8 cellular contexts compared by ENCODE assay signal in genomic region chr17:1229354-1229890, GRCh38. TPM values are rescaled to one million over a fixed set of nuclear protein-coding genes. Genes with fewer than 3 reads are reported as not detected.
DNase-seq lines count a peak whose midpoint lies in the region; ATAC-seq, FAIRE-seq and TF ChIP-seq lines count a peak whose summit lies in the region.

No MANE protein-coding gene starts in this region.

- H3K4me3 ChIP-seq in adrenal gland = peak overlapping the region in 2 of 4 donors; percentile 19 to 63

- peak overlapping the region in 3 of 5 donors; percentile 62 to 76 (median 73) for H3K27ac ChIP-seq in adrenal gland

- H3K9me3 ChIP-seq in adrenal gland (replicated peaks in 1 of 3) = no peaks in the 10 kb centered on the region

- no peaks in the 10 kb centered on the region for H3K36me3 ChIP-seq in adrenal gland (replicated peaks in 1 of 2)

- TF ChIP-seq POLR2A in GM12892 (IDR thresholded peaks at IDR 0.05; ENCODE audit: low read depth, low read length) = peak; percentile 89
- peak; percentile 91 for TF ChIP-seq POLR2A in Raji (IDR thresholded peaks at IDR 0.05; ENCODE audit: insufficient read depth, low read depth, low read length)
- TF ChIP-seq POLR2A in adrenal gland (IDR thresholded peaks at IDR 0.05) = peak in 1 of 2 donors; percentile 27

- peak; percentile 92 for FAIRE-seq in GM12892 (lab: Jason Lieb, UNC)

- no peak for TF ChIP-seq CTCF in adrenal gland (IDR thresholded peaks at IDR 0.05)

- intact Hi-C loops in adrenal gland (cut with DNase I) = no loop called here

- H3K27me3 ChIP-seq in adrenal gland = peaks cover 35% of the 10 kb centered on the region

- peaks cover 5 to 14% of the 10 kb centered on the region in 2 donors for H3K4me1 ChIP-seq in adrenal gland (replicated peaks in 1 of 2)

- WGBS in adrenal gland, 4 donors = 0 to 1% methylated on average over 63 to 72 of the region's 72 CpGs; no CpG with 5 or more reads in 2 of the 4 donors

- peak; percentile 52 for ATAC-seq in HG02642 (IDR thresholded peaks at IDR 0.05; ENCODE audit: poor library complexity, unreplicated experiment)

- DNase-seq in GM12892 (ENCODE audit: insufficient read length) (peak; percentile 96), adrenal gland (peak; percentile 50 to 68 (median 58)), iPS-NIHi7 (ENCODE audit: extremely low spot score) (peak; percentile 60), HuH-7.5 (ENCODE audit: low spot score) (no peak), NK-92 (lab: John Stamatoyannopoulos, UW; ENCODE audit: unreplicated experiment) (no peak)
- DNase-seq in stimulated activated CD4-positive, alpha-beta T cell treated with anti-CD3 and anti-CD28 coated beads, Interleukin-1b, Interleukin-23, amount 100 ng/mL, for 4 hours (ENCODE audit: low read depth in 2 of 2) = peak; percentile 18 to 33

RNA-seq across cellular contexts. Expression of gene BHLHA9, which starts 40.8 kb away (rescaled TPM):
- polyA plus RNA-seq in GM12892 (2012; ENCODE audit: missing spikeins) = not detected
- total RNA-seq in adrenal gland = not detected
- not detected for polyA plus RNA-seq in adrenal gland

RNA-seq across cellular contexts. Expression of gene ABR, which starts 49.6 kb away (rescaled TPM):
- polyA plus RNA-seq in GM12892 (2012; ENCODE audit: missing spikeins) = 33.9 TPM
- 100 to 1,000 TPM in 6 of 8 donors, 10 to 100 TPM in 2; 84.7 to 131 (median 113) TPM for total RNA-seq in adrenal gland
- 100 to 1,000 TPM in 1 of 3 donors, 10 to 100 TPM in 2; 46.2 to 152 (median 51.9) TPM for polyA plus RNA-seq in adrenal gland

RNA-seq across cellular contexts. Expression of gene TRARG1, which starts 50.0 kb away (rescaled TPM):
- not detected for polyA plus RNA-seq in GM12892 (2012; ENCODE audit: missing spikeins)
- total RNA-seq in adrenal gland = 1 to 10 TPM in 3 of 8 donors, under 1 TPM in 3, not detected in 2; 0.14 to 2.2 (median 0.67) TPM
- 10 to 100 TPM in 1 of 3 donors, 1 to 10 TPM in 1, under 1 TPM in 1; 0.04 to 25.2 (median 2.0) TPM for polyA plus RNA-seq in adrenal gland

Comparison
In these comparisons a context has a peak if more than half of its experiments do, and no peak if none do; other contexts are left out.
1. DNase-seq: peak in GM12892 (single experiment), adrenal gland (7 of 7), iPS-NIHi7 (single experiment) and stimulated activated CD4-positive, alpha-beta T cell treated with anti-CD3 and anti-CD28 coated beads, Interleukin-1b, Interleukin-23, amount 100 ng/mL, for 4 hours (2 of 2); none in HuH-7.5 (single experiment) and NK-92 (single experiment).